19 cellular contexts compared by ENCODE assay signal in genomic region chr2:34162236-34162635, GRCh38.
"Had no signal": no experiment of that assay in that cellular context is flagged by ENCODE, and none has a peak within 500 bp of the region (broad histone marks: within the 10 kb centered on the region; RNA-seq: fewer than 3 reads in every experiment).

No MANE protein-coding gene starts in this region.

- H3K4me3 ChIP-seq: prostate gland, sigmoid colon, skin epidermis, testis, tibial nerve, upper lobe of right lung, vagina had no signal

- H3K9ac ChIP-seq: parathyroid adenoma had no signal

- H3K27ac ChIP-seq: foreskin keratinocyte, parathyroid adenoma, prostate gland, sigmoid colon, skin epidermis, testis, tibial nerve, upper lobe of right lung, vagina had no signal

- H3K79me2 ChIP-seq: parathyroid adenoma had no signal

- H3K36me3 ChIP-seq: prostate gland, sigmoid colon, tibial nerve, upper lobe of right lung, vagina had no signal

- DNase-seq: erythroblast; head of caudate nucleus; hippocampal formation; mesendoderm; naive B cell; retina; sigmoid colon; stimulated activated CD4-positive, alpha-beta T cell treated with anti-CD3 and anti-CD28 coated beads, Interleukin-12 subunit alpha, Interleukin-12 subunit beta, amount 100 ng/mL, for 4 hours; stimulated activated CD4-positive, alpha-beta T cell treated with anti-CD3 and anti-CD28 coated beads, Interleukin-2, amount 100 ng/mL, for 48 hours; stimulated activated CD8-positive, alpha-beta memory T cell treated with anti-CD3 and anti-CD28 coated beads, Interleukin-4, amount 100 ng/mL, for 48 hours; testis; upper lobe of right lung had no signal

- H3K9me3 ChIP-seq: prostate gland, sigmoid colon, testis, tibial nerve, upper lobe of right lung, vagina had no signal

- H2AFZ ChIP-seq: parathyroid adenoma had no signal

- H3K27me3 ChIP-seq: foreskin keratinocyte, sigmoid colon, testis, tibial nerve, upper lobe of right lung, vagina had no signal

- ATAC-seq: foreskin keratinocyte; stimulated activated memory B cell treated with anti-CD40 and anti-IgM and Interleukin-4, amounts not matched to agents 10 μg/mL and 1 μg/mL and 100 μg/mL, for 72 hours; upper lobe of right lung had no signal

- H3K4me1 ChIP-seq: foreskin keratinocyte, parathyroid adenoma, prostate gland, sigmoid colon, testis, tibial nerve, upper lobe of right lung, vagina had no signal
